ENCODE assay signal across 23 cellular contexts in the genomic region with DNA sequence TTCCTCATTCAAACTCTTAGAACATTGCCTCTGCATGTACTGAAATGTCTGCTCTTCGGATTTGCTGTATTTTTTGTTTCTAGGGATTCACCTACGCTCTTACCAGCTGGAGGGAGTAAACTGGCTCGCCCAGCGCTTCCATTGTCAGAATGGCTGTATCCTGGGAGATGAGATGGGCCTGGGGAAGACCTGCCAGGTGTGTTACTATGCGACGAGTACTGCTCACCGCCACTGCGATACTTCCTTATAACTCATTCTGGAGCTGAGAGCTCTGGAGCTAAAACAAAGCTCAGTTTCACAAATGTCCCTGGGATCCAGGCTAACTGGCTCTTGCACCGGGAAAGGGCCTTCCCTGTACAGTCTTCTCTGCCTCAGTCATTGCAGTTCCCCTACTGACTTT. TPM values are rescaled to one million over a fixed set of nuclear protein-coding genes. Genes with fewer than 3 reads are reported as not detected.
DNase-seq lines count a peak whose midpoint lies in the region; FAIRE-seq and TF ChIP-seq lines count a peak whose summit lies in the region.
"Had no signal": no experiment of that assay in that cellular context is flagged by ENCODE, and none has a peak within 500 bp of the region (broad histone marks: within the 10 kb centered on the region; RNA-seq: fewer than 3 reads in every experiment).

No MANE protein-coding gene starts in this region.

- H3K9me3 ChIP-seq in keratinocyte (ENCODE audit: control insufficient read depth, low read depth, low read length), result no peaks in the 10 kb centered on the region
- H3K9me3 ChIP-seq in Peyer's patch, result no peaks in the 10 kb centered on the region
- H3K9me3 ChIP-seq: SK-N-SH had no signal

- H3K27ac ChIP-seq in keratinocyte (ENCODE audit: control insufficient read depth, insufficient read depth, low read length), result peak overlapping the region; percentile 9
- H3K27ac ChIP-seq in Peyer's patch, result no peak overlapping the region
- H3K27ac ChIP-seq: 22Rv1; BLaER1 treated with 17β-estradiol and CSF1 and Interleukin-3, amounts not matched to agents 10 nM and 100 nM; PC-9; RWPE1 had no signal

- no peak overlapping the region for H2AFZ ChIP-seq in keratinocyte (ENCODE audit: control insufficient read depth, low read length)
- H2AFZ ChIP-seq: GM23338, PC-9 had no signal

- TF ChIP-seq POLR2A in GM12891 (IDR thresholded peaks at IDR 0.05; ENCODE audit: low read depth, low read length), result no peak
- TF ChIP-seq POLR2A in Peyer's patch (IDR thresholded peaks at IDR 0.05), result no peak

- peaks cover 74% of the 10 kb centered on the region for H3K79me2 ChIP-seq in keratinocyte (ENCODE audit: control insufficient read depth, insufficient read depth, low read length)

- dilution Hi-C loops in keratinocyte (cut with MboI; ENCODE audit: extremely low pct_ligation_motif_present, low sequenced_read_pairs), result no loop called here

- H3K4me1 ChIP-seq in keratinocyte (ENCODE audit: control insufficient read depth, extremely low read depth, insufficient read depth, low read length) (no peaks in the 10 kb centered on the region), Peyer's patch (no peaks in the 10 kb centered on the region)

- no peaks in the 10 kb centered on the region for H4K20me1 ChIP-seq in keratinocyte (ENCODE audit: control insufficient read depth, extremely low read depth, insufficient read depth, low read length)

- H3K4me2 ChIP-seq in keratinocyte (ENCODE audit: control insufficient read depth, extremely low read depth, insufficient read depth, low read depth, low read length), result no peak overlapping the region
- H3K4me2 ChIP-seq: BLaER1 treated with 17β-estradiol and CSF1 and Interleukin-3, amounts not matched to agents 10 nM and 100 nM; GM23338; PC-9; SK-N-SH had no signal

- DNase-seq in NCI-H1092 (lab: John Stamatoyannopoulos, UW) (peak; percentile 9), NCI-H1092 treated with DMSO at 0.1 percent for 48 hours (lab: John Stamatoyannopoulos, UW) (no peak), GM12891 (ENCODE audit: insufficient read length, low spot score) (no peak), NCI-H526 (lab: John Stamatoyannopoulos, UW) (peak; percentile 42 to 69), keratinocyte (ENCODE audit: low read depth, low spot score) (no peak), T1000 (lab: John Stamatoyannopoulos, UW) (no peak), hypothalamus (lab: John Stamatoyannopoulos, UW) (no peak), Peyer's patch (no peak)
- DNase-seq: ACHN; CD4-positive, alpha-beta memory T cell; HCEC 1CT; MV-4-11; NCI-H2029 treated with DMSO at 0.1 percent for 48 hours; NCI-H446; NCI-H69; PC-9; SHP77 treated with DMSO at 0.1 percent for 48 hours; SK-N-SH had no signal

- no peaks in the 10 kb centered on the region for H3K9me1 ChIP-seq in keratinocyte (ENCODE audit: control insufficient read depth, extremely low read depth, insufficient read depth, low read length)

- FAIRE-seq in GM12891 (lab: Jason Lieb, UNC) (peak; percentile 35), keratinocyte (lab: Jason Lieb, UNC) (no peak)
- FAIRE-seq: G401.6 had no signal

- no peak overlapping the region for H3K9ac ChIP-seq in keratinocyte (ENCODE audit: control insufficient read depth, extremely low read depth, insufficient read depth, low read length)
- H3K9ac ChIP-seq: BLaER1 treated with 17β-estradiol and CSF1 and Interleukin-3, amounts not matched to agents 10 nM and 100 nM; SK-N-SH had no signal

- peaks cover 8 to 11% of the 10 kb centered on the region in 2 experiments for H3K36me3 ChIP-seq in keratinocyte (ENCODE audit: control insufficient read depth in 2 of 2, extremely low read depth in 1 of 2, insufficient read depth in 2 of 2, low read length in 2 of 2)
- peaks cover 0 to 21% (median 0%) of the 10 kb centered on the region in 3 donors for H3K36me3 ChIP-seq in Peyer's patch

- TF ChIP-seq CTCF in keratinocyte (optimal IDR thresholded peaks at IDR 0.05 in 1 of 3, IDR thresholded peaks at IDR 0.05 in 1 of 3, conservative IDR thresholded peaks at IDR 0.05 in 1 of 3; ENCODE audit: extremely low read depth in 1 of 3, insufficient read depth in 2 of 3, low read length in 3 of 3) (no peak), Peyer's patch (IDR thresholded peaks at IDR 0.05) (no peak)

- H3K27me3 ChIP-seq in keratinocyte (ENCODE audit: control insufficient read depth, extremely low read depth, insufficient read depth, low read length) (no peaks in the 10 kb centered on the region), Peyer's patch (no peaks in the 10 kb centered on the region)
- H3K27me3 ChIP-seq: BLaER1 treated with 17β-estradiol and CSF1 and Interleukin-3, amounts not matched to agents 10 nM and 100 nM had no signal

- no peak overlapping the region for H3K4me3 ChIP-seq in keratinocyte (ENCODE audit: control insufficient read depth in 2 of 3, extremely low read depth in 1 of 3, insufficient read depth in 2 of 3, low read depth in 1 of 3, low read length in 3 of 3)
- no peak overlapping the region for H3K4me3 ChIP-seq in Peyer's patch
- H3K4me3 ChIP-seq: BLaER1 treated with 17β-estradiol and CSF1 and Interleukin-3, amounts not matched to agents 10 nM and 100 nM; GM23338; PC-9 had no signal

TF ChIP-seq in GM12891, 5 proteins besides CTCF, POLR2A, EP300 and RAD21:
- TF ChIP-seq POU2F2 (IDR thresholded peaks at IDR 0.05; ENCODE audit: low read depth, low read length), result no peak
- TF ChIP-seq TAF1 (IDR thresholded peaks at IDR 0.05; ENCODE audit: low read depth, low read length), result no peak
- no peak for TF ChIP-seq PAX5 (IDR thresholded peaks at IDR 0.05; ENCODE audit: insufficient read depth, low read length, severe bottlenecking)
- no peak for TF ChIP-seq POLR2AphosphoS5 (IDR thresholded peaks at IDR 0.05; ENCODE audit: low read depth, low read length)
- TF ChIP-seq SPI1 (IDR thresholded peaks at IDR 0.05; ENCODE audit: low read depth, low read length), result no peak

RNA-seq across cellular contexts. Expression of a gene that starts 10.1 kb away (rescaled TPM):
- 31.6 TPM for polyA plus RNA-seq in GM12891 (2012; ENCODE audit: low read depth, missing spikeins)
- 33.5 to 49.2 TPM (median 38.3 TPM) in 3 replicates for polyA plus RNA-seq in keratinocyte
- polyA plus RNA-seq in keratinocyte (2011; ENCODE audit: low read depth), result 33.1 TPM
- polyA plus RNA-seq in keratinocyte (2011; cell fraction: cytosol; rRNA removed), result 28.0 and 40.0 TPM in 2 replicates
- 46.4 and 59.4 TPM in 2 replicates for polyA plus RNA-seq in keratinocyte (2011; cell fraction: nucleus; rRNA removed)
- 13.9 and 32.0 TPM in 2 replicates for polyA plus RNA-seq in keratinocyte (2012; ENCODE audit: low replicate concordance)
- polyA minus RNA-seq in keratinocyte, result 7.9 to 33.0 TPM (median 22.9 TPM) in 3 replicates
- 17.1 TPM for polyA minus RNA-seq in keratinocyte (2011; cell fraction: cytosol; rRNA and poly(A)+ RNA removed)
- polyA minus RNA-seq in keratinocyte (2011; cell fraction: nucleus; rRNA and poly(A)+ RNA removed), result 16.4 and 30.9 TPM in 2 replicates
- 10 to 100 TPM; 25.8 to 71.0 (median 38.3) TPM for total RNA-seq in Peyer's patch

RNA-seq across cellular contexts. Expression of a gene that starts 27.4 kb away (rescaled TPM):
- polyA plus RNA-seq in GM12891 (2012; ENCODE audit: low read depth, missing spikeins), result 0.35 TPM
- 0.18 to 0.61 TPM (median 0.31 TPM) in 3 replicates for polyA plus RNA-seq in keratinocyte
- polyA plus RNA-seq in keratinocyte (2011; ENCODE audit: low read depth), result 0.30 TPM
- 0.31 and 0.47 TPM in 2 replicates for polyA plus RNA-seq in keratinocyte (2011; cell fraction: cytosol; rRNA removed)
- 0.96 and 1.1 TPM in 2 replicates for polyA plus RNA-seq in keratinocyte (2011; cell fraction: nucleus; rRNA removed)
- polyA plus RNA-seq in keratinocyte (2012; ENCODE audit: low replicate concordance), result 0.34 and 0.39 TPM in 2 replicates
- 0.22 to 1.1 TPM (median 0.33 TPM) in 3 replicates for polyA minus RNA-seq in keratinocyte
- not detected for polyA minus RNA-seq in keratinocyte (2011; cell fraction: cytosol; rRNA and poly(A)+ RNA removed)
- 0.21 and 0.31 TPM in 2 replicates for polyA minus RNA-seq in keratinocyte (2011; cell fraction: nucleus; rRNA and poly(A)+ RNA removed)
- 100 to 1,000 TPM in 3 of 4 donors, 10 to 100 TPM in 1; 31.4 to 156 (median 127) TPM for total RNA-seq in Peyer's patch

Comparison
In these comparisons a context has a peak if more than half of its experiments do, and no peak if none do; other contexts are left out.
1. DNase-seq: peak in NCI-H1092 (single experiment) and NCI-H526 (2 of 2); none in NCI-H1092 treated with DMSO at 0.1 percent for 48 hours (single experiment), GM12891 (single experiment), keratinocyte (single experiment), T1000 (single experiment), hypothalamus (0 of 51) and Peyer's patch (0 of 3).